Comparison of ENCODE assay signal across 8 cellular contexts in genomic region chr17:21283482-21284318, GRCh38. TPM values are rescaled to one million over a fixed set of nuclear protein-coding genes. Genes with fewer than 3 reads are reported as not detected.
DNase-seq lines count a peak whose midpoint lies in the region; ATAC-seq, FAIRE-seq and TF ChIP-seq lines count a peak whose summit lies in the region.

No MANE protein-coding gene starts in this region.

- H2BK120ac ChIP-seq in IMR-90 (ENCODE audit: low read depth, low read length), result peak overlapping the region; percentile 99

- peaks cover 34% of the 10 kb centered on the region for H3K9me1 ChIP-seq in IMR-90 (ENCODE audit: insufficient read depth, low read length)

- H2AK5ac ChIP-seq in IMR-90 (ENCODE audit: low read depth, low read length), result peak overlapping the region; percentile 99

- H3K4me2 ChIP-seq in IMR-90 (ENCODE audit: low read depth, low read length), result peak overlapping the region; percentile 29
- peak overlapping the region; percentile 86 for H3K4me2 ChIP-seq in GM12878 (ENCODE audit: control insufficient read depth, insufficient read depth)
- H3K4me2 ChIP-seq in HepG2 (ENCODE audit: low read depth, low read length), result peak overlapping the region; percentile 70

- TF ChIP-seq CTCF in C4-2B (conservative IDR thresholded peaks at IDR 0.05), result no peak
- no peak for TF ChIP-seq CTCF in IMR-90 (conservative IDR thresholded peaks at IDR 0.05; ENCODE audit: low read depth, low read length)
- no peak for TF ChIP-seq CTCF in GM12878 (IDR thresholded peaks at IDR 0.05 in 2 of 3, conservative IDR thresholded peaks at IDR 0.05 in 1 of 3; ENCODE audit: control insufficient read depth in 2 of 3, extremely low read depth in 1 of 3, insufficient read depth in 1 of 3, low read depth in 3 of 3, low read length in 3 of 3)
- TF ChIP-seq CTCF in HepG2 (CRISPR knock-in tag; IDR thresholded peaks at IDR 0.05), result no peak
- TF ChIP-seq CTCF in thyroid gland (IDR thresholded peaks at IDR 0.05), result no peak

- H3K79me1 ChIP-seq in IMR-90 (ENCODE audit: low read depth in 1 of 2, low read length in 2 of 2), result peaks cover 6 to 58% of the 10 kb centered on the region in 2 experiments; a peak in 3 of 4 replicates

- H2AFZ ChIP-seq in IMR-90 (replicated peaks; ENCODE audit: low read length, poor library complexity) (peak overlapping the region; percentile 92), GM12878 (ENCODE audit: control insufficient read depth, low read depth, low read length) (peak overlapping the region; percentile 86), HepG2 (ENCODE audit: low read length) (no peak overlapping the region)

- H2BK5ac ChIP-seq in IMR-90 (ENCODE audit: low read depth, low read length, poor library complexity, severe bottlenecking), result peak overlapping the region; percentile 95

- H2BK15ac ChIP-seq in IMR-90 (ENCODE audit: low read depth, low read length), result peak overlapping the region; percentile 82; the same call in 1 of the 3 replicates

- peak overlapping the region; percentile 94 for H3K23ac ChIP-seq in IMR-90 (ENCODE audit: low read depth, low read length)

- H3K79me2 ChIP-seq in GM12878 (ENCODE audit: control insufficient read depth, insufficient read depth, low read length) (peaks cover 42% of the 10 kb centered on the region), HepG2 (ENCODE audit: insufficient read depth, low read length) (peaks cover 38% of the 10 kb centered on the region)

- H3K36me3 ChIP-seq in IMR-90 (ENCODE audit: control insufficient read depth, insufficient read depth, low read length) (no peaks in the 10 kb centered on the region; the same call in 1 of the 2 replicates), GM12878 (ENCODE audit: control insufficient read depth in 2 of 2, insufficient read depth in 2 of 2, low read length in 1 of 2) (no peaks in the 10 kb centered on the region), HepG2 (replicated peaks in 1 of 2; ENCODE audit: control insufficient read depth in 1 of 2, insufficient read depth in 2 of 2, low read length in 2 of 2) (no peaks in the 10 kb centered on the region; a peak in 1 of 5 replicates), thyroid gland (no peaks in the 10 kb centered on the region)

- peak overlapping the region; percentile 20; the same call in 1 of the 2 replicates for H4K5ac ChIP-seq in IMR-90 (ENCODE audit: low read depth, low read length)

- H4K8ac ChIP-seq in IMR-90 (ENCODE audit: low read depth in 2 of 2, low read length in 2 of 2), result peak overlapping the region; percentile 33 to 68; a peak in 3 of 4 replicates

- in situ Hi-C loops in IMR-90 (cut with MboI; ENCODE audit: low sequenced_read_pairs), result loop anchor here (5.0 kb wide), 1 partner anchor 229 kb away; no protein-coding TSS in a partner anchor
- in situ Hi-C loops in GM12878 (cut with MboI), result no loop called here
- in situ Hi-C loops in HepG2 (cut with HindIII; ENCODE audit: extremely low pct_ligation_motif_present, low pct_unique_long_range_greater_than_20kb), result loop anchor here (5.0 to 10.0 kb wide), 3 partner anchors 159 to 229 kb away; partner anchors contain the start of gene DHRS7B

- peak overlapping the region; percentile 99 for H2BK20ac ChIP-seq in IMR-90 (ENCODE audit: low read depth, low read length)

- TF ChIP-seq EP300 in GM12878 (IDR thresholded peaks at IDR 0.05; ENCODE audit: borderline replicate concordance in 1 of 2, control insufficient read depth in 1 of 2, low read depth in 2 of 2, low read length in 2 of 2) (no peak), HepG2 (IDR thresholded peaks at IDR 0.05; ENCODE audit: low read depth in 2 of 2, low read length in 2 of 2) (no peak), HepG2 (CRISPR knock-in tag; IDR thresholded peaks at IDR 0.05; ENCODE audit: borderline replicate concordance) (no peak)

- H3K27me3 ChIP-seq in IMR-90 (ENCODE audit: control insufficient read depth, insufficient read depth, low read length) (no peaks in the 10 kb centered on the region), GM12878 (replicated peaks in 1 of 2; ENCODE audit: control insufficient read depth in 2 of 2, insufficient read depth in 2 of 2, low read length in 1 of 2) (0 out of 4 replicates have a peak, but pooled peaks cover 0 to 3% of the 10 kb centered on the region in 2 experiments), HepG2 (ENCODE audit: control insufficient read depth in 1 of 2, insufficient read depth in 2 of 2, low read length in 2 of 2) (peaks cover 2 to 27% of the 10 kb centered on the region in 2 experiments; a peak in 4 of 5 replicates), thyroid gland (no peaks in the 10 kb centered on the region)

- no peaks in the 10 kb centered on the region for H3K9me3 ChIP-seq in IMR-90 (ENCODE audit: control insufficient read depth, insufficient read depth, low read length)
- no peaks in the 10 kb centered on the region for H3K9me3 ChIP-seq in GM12878 (replicated peaks; ENCODE audit: control insufficient read depth, insufficient read depth, low read length)
- no peaks in the 10 kb centered on the region for H3K9me3 ChIP-seq in HepG2 (ENCODE audit: low read length)
- H3K9me3 ChIP-seq in thyroid gland, result no peaks in the 10 kb centered on the region

- SMC1A ChIA-PET in GM12878 (lab: Charles Lee; ENCODE audit: uncharacterized antibody, unreplicated experiment), result interaction anchor here (1.1 kb wide), 1 partner anchor 27 kb away, joined by 4 read pairs; no protein-coding TSS in a partner anchor

- CTCF ChIA-PET in IMR-90 (lab: Yijun Ruan, JAX) (no interaction called here), GM12878 (lab: Yijun Ruan, JAX) (interaction anchor here (1.0 to 2.8 kb wide), 3 partner anchors 155 to 229 kb away, joined by 3 to 13 read pairs (median 4); no protein-coding TSS in a partner anchor), HepG2 (lab: Yijun Ruan, JAX; ENCODE audit: low intra/inter-chr PET ratio, low total read pairs) (no interaction called here)

- peaks cover 39% of the 10 kb centered on the region for H3K4me1 ChIP-seq in IMR-90 (ENCODE audit: control insufficient read depth, insufficient read depth, low read length)
- H3K4me1 ChIP-seq in GM12878 (ENCODE audit: control insufficient read depth, insufficient read depth, low read length), result peaks cover 27% of the 10 kb centered on the region
- H3K4me1 ChIP-seq in HepG2 (ENCODE audit: insufficient read depth, low read length), result peaks cover 50% of the 10 kb centered on the region
- H3K4me1 ChIP-seq in thyroid gland, result peaks cover 45 to 47% of the 10 kb centered on the region in 2 donors

- H3K18ac ChIP-seq in IMR-90 (ENCODE audit: low read depth, low read length), result peak overlapping the region; percentile 6; the same call in 1 of the 2 replicates

- peak overlapping the region; percentile 21 for H3K4me3 ChIP-seq in IMR-90 (ENCODE audit: insufficient read depth, low read depth, low read length)
- peak overlapping the region; percentile 67 for H3K4me3 ChIP-seq in GM12878
- peak overlapping the region; percentile 48 to 69 (median 59) for H3K4me3 ChIP-seq in HepG2 (replicated peaks in 1 of 3; ENCODE audit: insufficient read depth in 1 of 3, low read depth in 2 of 3, low read length in 3 of 3)
- H3K4me3 ChIP-seq in thyroid gland (replicated peaks in 1 of 3), result peak overlapping the region in 1 of 3 donors; percentile 45

- H3K56ac ChIP-seq in IMR-90 (ENCODE audit: extremely low read depth, insufficient read depth, low read length), result peak overlapping the region; percentile 24; the same call in 1 of the 2 replicates

- no TSS peak for BruUV-seq in IMR-90 (replicated peaks; lab: Mats Ljungman, UMichigan)
- no TSS peak for BruUV-seq in GM12878 (replicated peaks; lab: Mats Ljungman, UMichigan)
- no TSS peak for BruUV-seq in HepG2 (replicated peaks; lab: Mats Ljungman, UMichigan)

- H3K27ac ChIP-seq in C4-2B (peak overlapping the region; percentile 93), IMR-90 (ENCODE audit: insufficient read depth, low read length) (peak overlapping the region; percentile 61), GM12878 (ENCODE audit: control insufficient read depth, insufficient read depth) (no peak overlapping the region), HepG2 (ENCODE audit: extremely low read length, insufficient read depth, low read length) (no peak overlapping the region), thyroid gland (peak overlapping the region in 2 of 3 donors; percentile 94 to 97)

- H4K20me1 ChIP-seq in IMR-90 (ENCODE audit: insufficient read depth, low read length) (peaks cover 37% of the 10 kb centered on the region), GM12878 (ENCODE audit: control insufficient read depth, insufficient read depth) (no peaks in the 10 kb centered on the region), HepG2 (ENCODE audit: insufficient read depth, low read length) (peaks cover 12% of the 10 kb centered on the region)

- no peak for FAIRE-seq in GM12878 (lab: Jason Lieb, UNC)
- no peak for FAIRE-seq in HepG2 (lab: Jason Lieb, UNC)

- TF ChIP-seq POLR2A in IMR-90 (IDR thresholded peaks at IDR 0.05; ENCODE audit: low read depth, low read length) (peak; percentile 31; the same call in 1 of the 2 replicates), GM12878 (IDR thresholded peaks at IDR 0.05; ENCODE audit: low read depth, low read length) (no peak), HepG2 (IDR thresholded peaks at IDR 0.05; ENCODE audit: insufficient read depth in 1 of 2, low read depth in 2 of 2, low read length in 2 of 2) (no peak), thyroid gland (IDR thresholded peaks at IDR 0.05) (no peak)

- peak overlapping the region; percentile 33; the same call in 1 of the 2 replicates for H3K14ac ChIP-seq in IMR-90 (replicated peaks; ENCODE audit: low read depth, low read length)

- intact Hi-C loops in IMR-90 (cut with micrococcal nuclease) (loop anchor here (1.0 to 5.0 kb wide), 2 partner anchors 71 to 241 kb away; partner anchors contain the start of gene TMEM11), GM12878 (cut with micrococcal nuclease; ENCODE audit: unreplicated experiment) (loop anchor here (5.0 kb wide), 1 partner anchor 94 kb away; the partner anchor contains the start of gene KCNJ12), HepG2 (cut with micrococcal nuclease; ENCODE audit: unreplicated experiment) (loop anchor here (2.0 to 10.0 kb wide), 4 partner anchors 34 to 239 kb away; partner anchors contain the start of genes DHRS7B, TMEM11 and USP22), thyroid gland (cut with DNase I) (loop anchor here (5.0 to 10.0 kb wide), 4 partner anchors 34 to 239 kb away; partner anchors contain the start of genes KCNJ12 and USP22)

- ATAC-seq in GM19395 (IDR thresholded peaks at IDR 0.05; ENCODE audit: unreplicated experiment) (peak; percentile 18), IMR-90 (ENCODE audit: low read depth) (no peak), GM12878 (peak; percentile 0), HepG2 (no peak), GM21717 (IDR thresholded peaks at IDR 0.05; ENCODE audit: unreplicated experiment) (no peak)

- 0 out of 2 replicates have a peak overlapping the region, but pooled peaks have one; percentile 3 for H3K9ac ChIP-seq in IMR-90 (ENCODE audit: low read depth, low read length)
- no peak overlapping the region for H3K9ac ChIP-seq in GM12878 (ENCODE audit: control insufficient read depth, insufficient read depth, low read length)
- H3K9ac ChIP-seq in HepG2 (ENCODE audit: insufficient read depth, low read depth, low read length), result peak overlapping the region; percentile 41

- dilution Hi-C loops in IMR-90 (cut with HindIII; ENCODE audit: low sequenced_read_pairs, unreplicated experiment), result no loop called here

- RAD21 ChIA-PET in GM12878 (lab: Charles Lee; ENCODE audit: unreplicated experiment), result no interaction called here

- TF ChIP-seq RAD21 in IMR-90 (IDR thresholded peaks at IDR 0.05; ENCODE audit: low read length), result no peak
- no peak for TF ChIP-seq RAD21 in GM12878 (IDR thresholded peaks at IDR 0.05; ENCODE audit: insufficient read depth, low read depth, low read length)
- TF ChIP-seq RAD21 in HepG2 (CRISPR knock-in tag; IDR thresholded peaks at IDR 0.05), result no peak

- H2AK9ac ChIP-seq in IMR-90 (replicated peaks; ENCODE audit: low read depth, low read length, poor library complexity), result peak overlapping the region; percentile 96

- peak overlapping the region; percentile 99 for H3K4ac ChIP-seq in IMR-90 (ENCODE audit: low read depth, low read length)

- DNase-seq in IMR-90, result peak; percentile 73
- DNase-seq in GM12878 (ENCODE audit: low read depth, low spot score), result no peak
- DNase-seq in HepG2 (ENCODE audit: low spot score), result no peak
- DNase-seq in thyroid gland, result no peak
- DNase-seq in middle frontal gyrus (ENCODE audit: extremely low spot score, low spot score), result no peak

- POLR2A ChIA-PET in IMR-90 (lab: Charles Lee; ENCODE audit: unreplicated experiment) (no interaction called here), GM12878 (lab: Charles Lee) (no interaction called here), HepG2 (lab: Yijun Ruan, JAX) (no interaction called here)

- 16% methylated on average over 38 of the region's 49 CpGs; no CpG with 5 or more reads in 1 of the 2 experiments for WGBS in IMR-90 (ENCODE audit: extremely low coverage in 2 of 2, insufficient read length in 1 of 2), 2 experiments
- 21% methylated on average over 49 of the region's 49 CpGs for WGBS in GM12878 (ENCODE audit: insufficient coverage, insufficient replicate concordance, low lambda C conversion rate, missing lambda C conversion rate)
- 49% methylated on average over 3 of the region's 49 CpGs for WGBS in HepG2 (ENCODE audit: low lambda C conversion rate)
- WGBS in thyroid gland, 2 donors, result 37 to 47% methylated on average over 12 to 15 of the region's 49 CpGs

- H4K91ac ChIP-seq in IMR-90 (ENCODE audit: insufficient read depth, low read depth, low read length), result peak overlapping the region; percentile 78

RNA-seq across cellular contexts. Expression of gene MAP2K3, which starts 0.8 kb away (rescaled TPM):
- total RNA-seq in IMR-90 (2012; rRNA removed), result 23.5 and 25.0 TPM in 2 replicates
- 72.6 and 82.2 TPM in 2 replicates for polyA plus RNA-seq in IMR-90 (2012; rRNA removed)
- polyA plus RNA-seq in IMR-90 (2012; cell fraction: cytosol; rRNA removed), result 80.0 and 96.7 TPM in 2 replicates
- polyA plus RNA-seq in IMR-90 (2012; cell fraction: nucleus; rRNA removed; ENCODE audit: low replicate concordance), result 106 and 189 TPM in 2 replicates
- total RNA-seq in GM12878 (2013; cell fraction: nucleolus; rRNA removed), result 13.7 and 15.8 TPM in 2 replicates
- 14.4 and 15.0 TPM in 2 replicates for total RNA-seq in GM12878 (2014; rRNA removed)
- 8.6 and 10.0 TPM in 2 replicates for total RNA-seq in GM12878 (2014; rRNA removed; fragmentation: Illumina TruSeq; extraction: Trizol)
- 38.6 and 39.4 TPM in 2 replicates for total RNA-seq in GM12878 (2021)
- polyA plus RNA-seq in GM12878 (2011; ENCODE audit: low read depth), result 8.9 TPM
- polyA plus RNA-seq in GM12878 (2011; rRNA removed), result 13.3 and 16.6 TPM in 2 replicates
- polyA plus RNA-seq in GM12878 (2011; cell fraction: cytosol; rRNA removed), result 32.9 and 36.4 TPM in 2 replicates
- 28.3 and 35.6 TPM in 2 replicates for polyA plus RNA-seq in GM12878 (2011; cell fraction: nucleus; rRNA removed)
- polyA plus RNA-seq in GM12878 (2012), result 19.0 and 25.3 TPM in 2 replicates
- polyA plus RNA-seq in GM12878 (2014; fragmentation: Illumina TruSeq; extraction: Trizol), result 6.3 and 20.6 TPM in 2 replicates
- polyA plus RNA-seq in GM12878 (2014; fragmentation: Nextera tagmentation; extraction: Ambion mirVana), result 1 to 10 TPM in 1 of 2 experiments, under 1 TPM in 1; 0.71 to 3.8 TPM
- polyA plus RNA-seq in GM12878 (2014; rRNA removed), result 30.4 and 33.1 TPM in 2 replicates
- polyA plus RNA-seq in GM12878 (2016; fragmentation: Nextera tagmentation; extraction: Ambion mirVana), result 10 to 100 TPM; 37.1 to 38.6 TPM
- 12.9 and 18.6 TPM in 2 replicates for polyA minus RNA-seq in GM12878 (2011; rRNA and poly(A)+ RNA removed)
- polyA minus RNA-seq in GM12878 (2011; cell fraction: cytosol; rRNA and poly(A)+ RNA removed), result 10.0 and 15.5 TPM in 2 replicates
- 7.3 and 13.4 TPM in 2 replicates for polyA minus RNA-seq in GM12878 (2011; cell fraction: nucleus; rRNA and poly(A)+ RNA removed)
- 20.5 and 39.8 TPM in 2 replicates for total RNA-seq in HepG2 (2016; rRNA removed; fragmentation: Illumina TruSeq; extraction: Trizol)
- 7.7 and 8.7 TPM in 2 replicates for total RNA-seq in HepG2 (2016; cell fraction: cytosol; rRNA removed; fragmentation: Illumina TruSeq; extraction: Trizol; ENCODE audit: low read depth)
- 18.3 and 35.2 TPM in 2 replicates for total RNA-seq in HepG2 (2016; cell fraction: insoluble cytoplasmic fraction; rRNA removed; fragmentation: Illumina TruSeq; extraction: Trizol)
- 33.7 and 35.8 TPM in 2 replicates for total RNA-seq in HepG2 (2016; cell fraction: membrane; rRNA removed; fragmentation: Illumina TruSeq; extraction: Trizol)
- total RNA-seq in HepG2 (2016; cell fraction: nucleus; rRNA removed; fragmentation: Illumina TruSeq; extraction: Trizol), result 32.1 and 34.9 TPM in 2 replicates
- polyA plus RNA-seq in HepG2 (2011; rRNA removed), result 27.4 and 31.9 TPM in 2 replicates
- polyA plus RNA-seq in HepG2 (2011; cell fraction: cytosol; rRNA removed), result 31.3 and 32.8 TPM in 2 replicates
- polyA plus RNA-seq in HepG2 (2011; cell fraction: nucleus; rRNA removed), result 53.3 and 53.4 TPM in 2 replicates
- polyA plus RNA-seq in HepG2 (2012), result 39.9 and 42.2 TPM in 2 replicates
- 14.1 and 15.9 TPM in 2 replicates for polyA plus RNA-seq in HepG2 (2016; cell fraction: cytosol; fragmentation: Illumina TruSeq; extraction: Trizol; ENCODE audit: low read depth)
- polyA plus RNA-seq in HepG2 (2016; cell fraction: insoluble cytoplasmic fraction; fragmentation: Illumina TruSeq; extraction: Trizol; ENCODE audit: low read depth), result 67.2 and 88.4 TPM in 2 replicates
- 51.1 and 52.5 TPM in 2 replicates for polyA plus RNA-seq in HepG2 (2016; cell fraction: membrane; fragmentation: Illumina TruSeq; extraction: Trizol; ENCODE audit: low read depth)
- 86.9 and 97.6 TPM in 2 replicates for polyA plus RNA-seq in HepG2 (2016; cell fraction: nucleus; fragmentation: Illumina TruSeq; extraction: Trizol; ENCODE audit: insufficient read depth, low read depth)
- 26.9 and 40.6 TPM in 2 replicates for polyA minus RNA-seq in HepG2 (2011; rRNA and poly(A)+ RNA removed; ENCODE audit: low replicate concordance)
- 19.3 and 21.4 TPM in 2 replicates for polyA minus RNA-seq in HepG2 (2011; cell fraction: cytosol; rRNA and poly(A)+ RNA removed)
- 16.0 and 18.3 TPM in 2 replicates for polyA minus RNA-seq in HepG2 (2011; cell fraction: nucleus; rRNA and poly(A)+ RNA removed)
- 10 to 100 TPM; 15.5 to 23.4 (median 21.3) TPM for total RNA-seq in thyroid gland

RNA-seq across cellular contexts. Expression of gene NATD1, which starts 30.5 kb away (rescaled TPM):
- 0.56 and 0.90 TPM in 2 replicates for total RNA-seq in IMR-90 (2012; rRNA removed)
- 4.1 and 4.3 TPM in 2 replicates for polyA plus RNA-seq in IMR-90 (2012; rRNA removed)
- 2.2 and 5.3 TPM in 2 replicates for polyA plus RNA-seq in IMR-90 (2012; cell fraction: cytosol; rRNA removed)
- polyA plus RNA-seq in IMR-90 (2012; cell fraction: nucleus; rRNA removed; ENCODE audit: low replicate concordance), result 4.7 and 7.3 TPM in 2 replicates
- total RNA-seq in GM12878 (2013; cell fraction: nucleolus; rRNA removed), result 0.23 and 0.37 TPM in 2 replicates
- 0.05 and 0.17 TPM in 2 replicates for total RNA-seq in GM12878 (2014; rRNA removed)
- 0.05 and 0.09 TPM in 2 replicates for total RNA-seq in GM12878 (2014; rRNA removed; fragmentation: Illumina TruSeq; extraction: Trizol)
- total RNA-seq in GM12878 (2021), result 0.33 and 0.35 TPM in 2 replicates
- polyA plus RNA-seq in GM12878 (2011; ENCODE audit: low read depth), result 0.21 TPM
- polyA plus RNA-seq in GM12878 (2011; rRNA removed), result 0.19 and 0.33 TPM in 2 replicates
- 0.37 and 0.42 TPM in 2 replicates for polyA plus RNA-seq in GM12878 (2011; cell fraction: cytosol; rRNA removed)
- polyA plus RNA-seq in GM12878 (2011; cell fraction: nucleus; rRNA removed), result 0.42 and 0.55 TPM in 2 replicates
- 0.52 and 0.62 TPM in 2 replicates for polyA plus RNA-seq in GM12878 (2012)
- polyA plus RNA-seq in GM12878 (2014; fragmentation: Illumina TruSeq; extraction: Trizol), result 0.08 and 0.21 TPM in 2 replicates
- under 1 TPM; 0.02 TPM for polyA plus RNA-seq in GM12878 (2014; fragmentation: Nextera tagmentation; extraction: Ambion mirVana)
- 0.31 and 0.47 TPM in 2 replicates for polyA plus RNA-seq in GM12878 (2014; rRNA removed)
- polyA plus RNA-seq in GM12878 (2016; fragmentation: Nextera tagmentation; extraction: Ambion mirVana), result under 1 TPM; 0.13 TPM
- polyA minus RNA-seq in GM12878 (2011; rRNA and poly(A)+ RNA removed), result 0.07 and 0.36 TPM in 2 replicates
- polyA minus RNA-seq in GM12878 (2011; cell fraction: cytosol; rRNA and poly(A)+ RNA removed), result 0.40 TPM in 1 of 2 replicates, not detected in the other
- polyA minus RNA-seq in GM12878 (2011; cell fraction: nucleus; rRNA and poly(A)+ RNA removed), result 0.19 and 0.36 TPM in 2 replicates
- total RNA-seq in HepG2 (2016; rRNA removed; fragmentation: Illumina TruSeq; extraction: Trizol), result 0.31 and 0.45 TPM in 2 replicates
- total RNA-seq in HepG2 (2016; cell fraction: cytosol; rRNA removed; fragmentation: Illumina TruSeq; extraction: Trizol; ENCODE audit: low read depth), result 0.18 and 0.30 TPM in 2 replicates
- total RNA-seq in HepG2 (2016; cell fraction: insoluble cytoplasmic fraction; rRNA removed; fragmentation: Illumina TruSeq; extraction: Trizol), result 0.28 and 0.43 TPM in 2 replicates
- 0.38 and 0.43 TPM in 2 replicates for total RNA-seq in HepG2 (2016; cell fraction: membrane; rRNA removed; fragmentation: Illumina TruSeq; extraction: Trizol)
- 0.34 and 0.44 TPM in 2 replicates for total RNA-seq in HepG2 (2016; cell fraction: nucleus; rRNA removed; fragmentation: Illumina TruSeq; extraction: Trizol)
- 2.3 and 2.9 TPM in 2 replicates for polyA plus RNA-seq in HepG2 (2011; rRNA removed)
- polyA plus RNA-seq in HepG2 (2011; cell fraction: cytosol; rRNA removed), result 2.2 and 2.3 TPM in 2 replicates
- polyA plus RNA-seq in HepG2 (2011; cell fraction: nucleus; rRNA removed), result 2.5 and 3.4 TPM in 2 replicates
- polyA plus RNA-seq in HepG2 (2012), result 2.2 and 3.4 TPM in 2 replicates
- polyA plus RNA-seq in HepG2 (2016; cell fraction: cytosol; fragmentation: Illumina TruSeq; extraction: Trizol; ENCODE audit: low read depth), result 0.19 and 0.27 TPM in 2 replicates
- polyA plus RNA-seq in HepG2 (2016; cell fraction: insoluble cytoplasmic fraction; fragmentation: Illumina TruSeq; extraction: Trizol; ENCODE audit: low read depth), result 0.74 and 0.80 TPM in 2 replicates
- 0.39 and 0.44 TPM in 2 replicates for polyA plus RNA-seq in HepG2 (2016; cell fraction: membrane; fragmentation: Illumina TruSeq; extraction: Trizol; ENCODE audit: low read depth)
- polyA plus RNA-seq in HepG2 (2016; cell fraction: nucleus; fragmentation: Illumina TruSeq; extraction: Trizol; ENCODE audit: insufficient read depth, low read depth), result 1.1 TPM in 2 replicates
- polyA minus RNA-seq in HepG2 (2011; rRNA and poly(A)+ RNA removed; ENCODE audit: low replicate concordance), result 2.3 and 4.5 TPM in 2 replicates
- polyA minus RNA-seq in HepG2 (2011; cell fraction: cytosol; rRNA and poly(A)+ RNA removed), result 1.8 and 2.8 TPM in 2 replicates
- polyA minus RNA-seq in HepG2 (2011; cell fraction: nucleus; rRNA and poly(A)+ RNA removed), result 1.5 and 2.9 TPM in 2 replicates
- total RNA-seq in thyroid gland, result 10 to 100 TPM; 18.6 to 34.1 (median 21.2) TPM

Comparison
In these comparisons a context has a peak if more than half of its experiments do, and no peak if none do; other contexts are left out.
1. H3K27ac ChIP-seq: peak in C4-2B (single experiment), IMR-90 (single experiment) and thyroid gland (2 of 3); none in GM12878 (single experiment) and HepG2 (single experiment).
2. ATAC-seq: peak in GM19395 (single experiment) and GM12878 (single experiment); none in IMR-90 (single experiment), HepG2 (single experiment) and GM21717 (single experiment).
3. H3K4me2 ChIP-seq: peak in every context shown above with its lines; median percentile 86 in GM12878; 70 in HepG2; 29 in IMR-90.
4. RNA of gene NATD1, which starts 30.5 kb away (total RNA-seq): 18.6 to 34.1 TPM in thyroid gland; 0.56 to 0.90 TPM in IMR-90, 0.18 to 0.45 TPM in HepG2 and 0.05 to 0.37 TPM in GM12878; every median in the first group is over 10 times any median in the second.